Comparison of ENCODE assay signal across 11 cellular contexts in the genomic region with DNA sequence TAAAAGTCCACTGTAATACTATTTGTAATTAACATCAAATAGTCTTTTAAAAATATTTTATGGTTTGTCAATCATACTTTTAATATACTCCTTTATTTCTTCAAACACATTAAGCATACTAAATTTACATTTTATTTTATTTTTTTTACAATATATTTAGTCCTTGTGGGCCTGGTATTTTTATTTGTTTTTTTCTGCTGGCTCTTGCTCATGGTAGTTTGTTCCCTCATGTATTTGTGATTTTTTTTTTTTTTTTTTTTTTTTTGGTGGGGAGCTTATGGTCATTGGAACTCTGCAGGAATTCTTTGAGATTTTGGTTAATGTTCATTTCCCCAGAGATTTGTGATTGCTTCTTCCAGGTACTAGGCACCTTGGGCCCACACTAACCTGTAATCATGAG.
"Had no signal": no experiment of that assay in that cellular context is flagged by ENCODE, and none has a peak within 500 bp of the region (broad histone marks: within the 10 kb centered on the region; RNA-seq: fewer than 3 reads in every experiment).

No MANE protein-coding gene starts in this region.

- DNase-seq: GM23248, GOT3, H7, H9, HCEC 1CT, HFFc6 had no signal

- H3K36me3 ChIP-seq: HAP-1 had no signal

- H3K4me3 ChIP-seq: GM23248, GM23338, HAP-1 had no signal

- H3K9me3 ChIP-seq: HAP-1 had no signal

- H3K27ac ChIP-seq: GM23248 had no signal

- H2AFZ ChIP-seq: GM23248, GM23338 had no signal

- ATAC-seq: GM23338, HCT116 had no signal

- H3K9ac ChIP-seq: GM23248 had no signal

- FAIRE-seq: H1, H54 had no signal

- H3K4me1 ChIP-seq: HAP-1 had no signal

- H3K4me2 ChIP-seq: GM23338 had no signal
